ENCODE assay signal across 10 cellular contexts in the genomic region with DNA sequence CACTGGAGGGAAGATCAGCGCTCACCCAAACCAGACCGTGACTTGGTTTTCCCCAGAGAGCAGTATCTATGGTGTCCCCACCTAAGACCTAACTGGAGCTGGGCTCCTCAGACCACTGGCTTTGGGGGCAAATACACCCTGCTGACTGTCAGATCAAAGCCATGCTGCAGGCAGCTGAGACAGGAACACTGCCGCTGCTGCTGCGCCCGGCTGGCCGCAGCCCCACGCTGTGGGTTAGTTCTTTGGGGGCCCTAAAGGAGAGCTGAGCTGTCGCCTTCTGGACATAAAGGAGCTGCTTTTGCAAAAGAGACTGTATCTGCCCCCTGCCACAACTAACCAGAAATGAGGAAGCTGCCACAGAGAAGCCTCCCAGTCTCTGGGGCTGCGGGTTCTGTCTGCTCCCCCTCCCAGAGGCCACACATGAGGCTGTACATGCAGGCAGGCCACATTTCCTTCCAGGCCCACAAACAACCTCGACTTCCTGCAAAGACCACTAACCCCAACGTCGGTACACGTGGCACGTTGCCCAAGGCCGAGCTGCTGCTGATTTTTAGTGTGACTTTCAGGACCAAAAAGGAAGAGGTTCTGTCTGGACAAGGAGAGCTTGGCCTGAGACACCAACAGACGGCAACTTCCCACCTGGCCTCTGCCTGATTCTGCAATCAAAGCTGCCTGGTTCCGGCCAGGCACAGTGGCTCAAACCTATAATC. TPM values are rescaled to one million over a fixed set of nuclear protein-coding genes. Genes with fewer than 3 reads are reported as not detected.
DNase-seq lines count a peak whose midpoint lies in the region; ATAC-seq and TF ChIP-seq lines count a peak whose summit lies in the region.
"Had no signal": no experiment of that assay in that cellular context is flagged by ENCODE, and none has a peak within 500 bp of the region (broad histone marks: within the 10 kb centered on the region; RNA-seq: fewer than 3 reads in every experiment).

No MANE protein-coding gene starts in this region.

- H3K4me3 ChIP-seq in esophagus squamous epithelium = no peak overlapping the region
- no peak overlapping the region for H3K4me3 ChIP-seq in sigmoid colon
- H3K4me3 ChIP-seq: thoracic aorta had no signal

- CTCF ChIA-PET in activated CD4-positive, alpha-beta memory T cell treated with anti-CD3 and anti-CD28 coated beads for 36 hours (lab: Charles Lee) = interaction anchor here (0.7 to 3.5 kb wide), 8 partner anchors 10 to 142 kb away, joined by 3 to 29 read pairs (median 4); no protein-coding TSS in a partner anchor

- intact Hi-C loops in activated CD4-positive, alpha-beta memory T cell treated with anti-CD3 and anti-CD28 coated beads for 36 hours (cut with micrococcal nuclease) = no loop called here
- intact Hi-C loops in esophagus squamous epithelium (cut with DNase I) (no loop called here), sigmoid colon (cut with DNase I) (no loop called here)

- peak overlapping the region; percentile 38 for H3K27ac Mint-ChIP-seq in activated CD4-positive, alpha-beta memory T cell treated with anti-CD3 and anti-CD28 coated beads for 36 hours

- H3K36me3 Mint-ChIP-seq in activated CD4-positive, alpha-beta memory T cell treated with anti-CD3 and anti-CD28 coated beads for 36 hours = no peaks in the 10 kb centered on the region

- no peak overlapping the region for H3K4me3 Mint-ChIP-seq in activated CD4-positive, alpha-beta memory T cell treated with anti-CD3 and anti-CD28 coated beads for 36 hours

- no peaks in the 10 kb centered on the region for H3K9me3 ChIP-seq in esophagus squamous epithelium
- H3K9me3 ChIP-seq in sigmoid colon = no peaks in the 10 kb centered on the region
- H3K9me3 ChIP-seq: thoracic aorta had no signal

- ATAC-seq in HG03378 (IDR thresholded peaks at IDR 0.05; ENCODE audit: unreplicated experiment) = peak; percentile 56
- no peak for ATAC-seq in HG03469 (IDR thresholded peaks at IDR 0.05; ENCODE audit: unreplicated experiment)

- no peaks in the 10 kb centered on the region for H3K27me3 Mint-ChIP-seq in activated CD4-positive, alpha-beta memory T cell treated with anti-CD3 and anti-CD28 coated beads for 36 hours

- H3K27ac ChIP-seq in esophagus squamous epithelium (peak overlapping the region; percentile 44 to 87 (median 72)), sigmoid colon (peak overlapping the region; percentile 44 to 63 (median 58))
- H3K27ac ChIP-seq: 22Rv1 had no signal

- peaks cover 0 to 34% (median 8%) of the 10 kb centered on the region in 3 donors for H3K4me1 ChIP-seq in esophagus squamous epithelium
- H3K4me1 ChIP-seq in sigmoid colon = peaks cover 0 to 5% (median 0%) of the 10 kb centered on the region in 4 donors

- H3K9me3 Mint-ChIP-seq in activated CD4-positive, alpha-beta memory T cell treated with anti-CD3 and anti-CD28 coated beads for 36 hours = no peaks in the 10 kb centered on the region

- TF ChIP-seq EP300 in sigmoid colon (IDR thresholded peaks at IDR 0.05) = no peak

- H3K27me3 ChIP-seq in esophagus squamous epithelium = peaks cover 0 to 12% (median 0%) of the 10 kb centered on the region in 4 donors
- peaks cover 0 to under 1% (median 0%) of the 10 kb centered on the region in 3 donors for H3K27me3 ChIP-seq in sigmoid colon

- TF ChIP-seq CTCF in esophagus squamous epithelium (IDR thresholded peaks at IDR 0.05) (no peak), sigmoid colon (IDR thresholded peaks at IDR 0.05) (no peak)

- POLR2A ChIA-PET in activated CD4-positive, alpha-beta memory T cell treated with anti-CD3 and anti-CD28 coated beads for 36 hours (lab: Charles Lee) = interaction anchor here (0.6 kb wide), 1 partner anchor 1013 kb away, joined by 3 read pairs; no protein-coding TSS in a partner anchor

- 67% methylated on average over 6 of the region's 17 CpGs; no CpG with 5 or more reads in 1 of the 2 donors for WGBS in esophagus squamous epithelium, 2 donors
- 35 to 62% methylated on average over 17 of the region's 17 CpGs for WGBS in sigmoid colon, 2 donors

- no peaks in the 10 kb centered on the region for H3K36me3 ChIP-seq in esophagus squamous epithelium
- H3K36me3 ChIP-seq in sigmoid colon = no peaks in the 10 kb centered on the region
- H3K36me3 ChIP-seq: thoracic aorta had no signal

- DNase-seq in NK-92 treated with Interleukin-12 subunit alpha and Interleukin-12 subunit beta, amount 100 ng/mL, for 24 hours (lab: John Stamatoyannopoulos, UW) = peak; percentile 65
- DNase-seq in NK-92 (lab: John Stamatoyannopoulos, UW; ENCODE audit: unreplicated experiment) = no peak
- DNase-seq in activated CD4-positive, alpha-beta memory T cell treated with anti-CD3 and anti-CD28 coated beads for 36 hours = peak; percentile 67
- DNase-seq in esophagus squamous epithelium (lab: John Stamatoyannopoulos, UW) = peak; percentile 61
- DNase-seq in sigmoid colon = peak; percentile 92
- no peak for DNase-seq in NCI-H128 (lab: John Stamatoyannopoulos, UW; ENCODE audit: unreplicated experiment)

- peaks cover 32% of the 10 kb centered on the region for H3K4me1 Mint-ChIP-seq in activated CD4-positive, alpha-beta memory T cell treated with anti-CD3 and anti-CD28 coated beads for 36 hours (ENCODE audit: low read depth)

- TF ChIP-seq POLR2A in esophagus squamous epithelium (IDR thresholded peaks at IDR 0.05) = peak in 1 of 4 donors; percentile 18
- no peak for TF ChIP-seq POLR2A in sigmoid colon (IDR thresholded peaks at IDR 0.05)

RNA-seq across cellular contexts. Expression of gene ABR, which starts 18.2 kb away (rescaled TPM):
- total RNA-seq in activated CD4-positive, alpha-beta memory T cell treated with anti-CD3 and anti-CD28 coated beads for 36 hours = 10 to 100 TPM; 50.3 to 54.5 TPM
- total RNA-seq in esophagus squamous epithelium (100 to 1,000 TPM in 1 of 4 donors, 10 to 100 TPM in 3; 62.1 to 248 (median 75.5) TPM), sigmoid colon (10 to 100 TPM; 30.4 to 94.2 (median 46.5) TPM)
- polyA plus RNA-seq in sigmoid colon = 100 to 1,000 TPM in 1 of 3 donors, 10 to 100 TPM in 2; 79.3 to 146 (median 80.0) TPM

Comparison
In these comparisons a context has a peak if more than half of its experiments do, and no peak if none do; other contexts are left out.
1. DNase-seq: peak in NK-92 treated with Interleukin-12 subunit alpha and Interleukin-12 subunit beta, amount 100 ng/mL, for 24 hours (single experiment), activated CD4-positive, alpha-beta memory T cell treated with anti-CD3 and anti-CD28 coated beads for 36 hours (single experiment), esophagus squamous epithelium (single experiment) and sigmoid colon (single experiment); none in NK-92 (single experiment) and NCI-H128 (single experiment).